11 cellular contexts compared by ENCODE assay signal in genomic region chr4:154597281-154597680, GRCh38. TPM values are rescaled to one million over a fixed set of nuclear protein-coding genes. Genes with fewer than 3 reads are reported as not detected.
"Had no signal": no experiment of that assay in that cellular context is flagged by ENCODE, and none has a peak within 500 bp of the region (broad histone marks: within the 10 kb centered on the region; RNA-seq: fewer than 3 reads in every experiment).

No MANE protein-coding gene starts in this region.

RNA-seq across cellular contexts. Expression of gene FGA, which starts 6.7 kb away (rescaled TPM):
- total RNA-seq: OCI-LY7, PC-3, PC-9, Peyer's patch, Right ventricle myocardium inferior, RPMI7951, SJCRH30, SJSA1, SK-MEL-5 had no signal
- polyA plus RNA-seq: SK-N-SH had no signal

RNA-seq across cellular contexts. Expression of gene FGG, which starts 15.2 kb away (rescaled TPM):
- total RNA-seq: OCI-LY7, PC-3, PC-9, Peyer's patch, Right ventricle myocardium inferior, Right ventricle myocardium superior, RPMI7951, SJCRH30, SJSA1 had no signal
- polyA plus RNA-seq: SK-N-SH had no signal

RNA-seq across cellular contexts. Expression of gene FGB, which starts 34.5 kb away (rescaled TPM):
- total RNA-seq: OCI-LY7, PC-9, Peyer's patch, Right ventricle myocardium inferior, RPMI7951, SJCRH30, SJSA1, SK-MEL-5 had no signal
- polyA plus RNA-seq: SK-N-SH had no signal
